In genomic region chr20:63982937-63983336, GRCh38 we compare ENCODE assay signal across 19 cellular contexts. TPM values are rescaled to one million over a fixed set of nuclear protein-coding genes. Genes with fewer than 3 reads are reported as not detected.
DNase-seq lines count a peak whose midpoint lies in the region; ATAC-seq, FAIRE-seq and TF ChIP-seq lines count a peak whose summit lies in the region.
"Had no signal": no experiment of that assay in that cellular context is flagged by ENCODE, and none has a peak within 500 bp of the region (broad histone marks: within the 10 kb centered on the region; RNA-seq: fewer than 3 reads in every experiment).

No MANE protein-coding gene starts in this region.

- intact Hi-C loops in activated T-helper 2 cell treated with anti-CD3 and anti-CD28 coated beads, Interferon-gamma antibody, Interleukin-2, Interleukin-4, amounts not matched to agents 10 μg/mL and 5 μg/mL and 100 μg/mL, durations not matched to agents 14 hours and 24 hours and 36 hours (cut with micrococcal nuclease): loop anchor here (5.0 kb wide), 2 partner anchors 94 to 326 kb away; partner anchors contain the start of genes RGS19 and RTEL1
- intact Hi-C loops in natural killer cell (cut with micrococcal nuclease): no loop called here

- DNase-seq in T-helper 1 cell: no peak
- peak; percentile 6 for DNase-seq in GM10266 (ENCODE audit: extremely low spot score)
- DNase-seq in activated T-helper 2 cell treated with anti-CD3 and anti-CD28 coated beads, Interferon-gamma antibody, Interleukin-2, Interleukin-4, amounts not matched to agents 10 μg/mL and 5 μg/mL and 100 μg/mL, durations not matched to agents 14 hours and 24 hours and 36 hours (ENCODE audit: low spot score): no peak
- DNase-seq in natural killer cell: no peak
- no peak for DNase-seq in H54 (ENCODE audit: insufficient read length, low spot score)
- DNase-seq in COLO829 (ENCODE audit: low spot score): no peak
- DNase-seq: 8988T; activated CD4-positive, CD25-positive, alpha-beta regulatory T cell treated with anti-CD3 and anti-CD28 coated beads, Interleukin-2, amount 50 U/mL, for 72 hours; activated gamma-delta T cell; COR-L47; effector CD8-positive, alpha-beta T cell; left ventricle myocardium inferior; NCI-H1417 treated with DMSO at 0.1 percent for 48 hours; NCI-H446; sigmoid colon; stimulated activated CD4-positive, alpha-beta T cell treated with anti-CD3 and anti-CD28 coated beads, Interleukin-2, amount 100 ng/mL, for 48 hours; uterus had no signal

- H3K9me3 Mint-ChIP-seq in T-helper 1 cell treated with Interleukin-12 subunit alpha and Interleukin-12 subunit beta and Interleukin-4 antibody, amounts not matched to agents 30 μg/mL and 1 μg/mL, for 36 hours: no peaks in the 10 kb centered on the region
- H3K9me3 Mint-ChIP-seq in activated T-helper 2 cell treated with anti-CD3 and anti-CD28 coated beads, Interferon-gamma antibody, Interleukin-2, Interleukin-4, amounts not matched to agents 10 μg/mL and 5 μg/mL and 100 μg/mL, durations not matched to agents 14 hours and 24 hours and 36 hours: no peaks in the 10 kb centered on the region
- no peaks in the 10 kb centered on the region for H3K9me3 Mint-ChIP-seq in natural killer cell

- no peak overlapping the region for H3K27ac Mint-ChIP-seq in T-helper 1 cell treated with Interleukin-12 subunit alpha and Interleukin-12 subunit beta and Interleukin-4 antibody, amounts not matched to agents 30 μg/mL and 1 μg/mL, for 36 hours
- H3K27ac Mint-ChIP-seq in activated T-helper 2 cell treated with anti-CD3 and anti-CD28 coated beads, Interferon-gamma antibody, Interleukin-2, Interleukin-4, amounts not matched to agents 10 μg/mL and 5 μg/mL and 100 μg/mL, durations not matched to agents 14 hours and 24 hours and 36 hours: no peak overlapping the region
- H3K27ac Mint-ChIP-seq in natural killer cell: peak overlapping the region; percentile 41 to 95

- TF ChIP-seq CTCF in GM10266 (IDR thresholded peaks at IDR 0.05; ENCODE audit: control insufficient read depth, insufficient read depth, low read depth, missing control alignments) (no peak), natural killer cell (IDR thresholded peaks at IDR 0.05) (no peak)

- peaks cover 41% of the 10 kb centered on the region for H3K4me1 Mint-ChIP-seq in T-helper 1 cell treated with Interleukin-12 subunit alpha and Interleukin-12 subunit beta and Interleukin-4 antibody, amounts not matched to agents 30 μg/mL and 1 μg/mL, for 36 hours (ENCODE audit: low read depth)
- peaks cover 39% of the 10 kb centered on the region for H3K4me1 Mint-ChIP-seq in activated T-helper 2 cell treated with anti-CD3 and anti-CD28 coated beads, Interferon-gamma antibody, Interleukin-2, Interleukin-4, amounts not matched to agents 10 μg/mL and 5 μg/mL and 100 μg/mL, durations not matched to agents 14 hours and 24 hours and 36 hours (ENCODE audit: low read depth)
- H3K4me1 Mint-ChIP-seq in natural killer cell: peaks cover 44 to 49% of the 10 kb centered on the region in 2 donors

- no peak for FAIRE-seq in H54 (lab: Jason Lieb, UNC)

- H3K27me3 Mint-ChIP-seq in T-helper 1 cell treated with Interleukin-12 subunit alpha and Interleukin-12 subunit beta and Interleukin-4 antibody, amounts not matched to agents 30 μg/mL and 1 μg/mL, for 36 hours (ENCODE audit: low read depth): no peaks in the 10 kb centered on the region
- H3K27me3 Mint-ChIP-seq in activated T-helper 2 cell treated with anti-CD3 and anti-CD28 coated beads, Interferon-gamma antibody, Interleukin-2, Interleukin-4, amounts not matched to agents 10 μg/mL and 5 μg/mL and 100 μg/mL, durations not matched to agents 14 hours and 24 hours and 36 hours (ENCODE audit: low read depth): no peaks in the 10 kb centered on the region
- H3K27me3 Mint-ChIP-seq in natural killer cell (ENCODE audit: low read depth in 2 of 2): no peaks in the 10 kb centered on the region

- ATAC-seq in natural killer cell: no peak
- ATAC-seq in HG03175 (IDR thresholded peaks at IDR 0.05; ENCODE audit: unreplicated experiment): no peak

- peaks cover 31% of the 10 kb centered on the region for H3K36me3 Mint-ChIP-seq in T-helper 1 cell treated with Interleukin-12 subunit alpha and Interleukin-12 subunit beta and Interleukin-4 antibody, amounts not matched to agents 30 μg/mL and 1 μg/mL, for 36 hours (ENCODE audit: low read depth)
- H3K36me3 Mint-ChIP-seq in activated T-helper 2 cell treated with anti-CD3 and anti-CD28 coated beads, Interferon-gamma antibody, Interleukin-2, Interleukin-4, amounts not matched to agents 10 μg/mL and 5 μg/mL and 100 μg/mL, durations not matched to agents 14 hours and 24 hours and 36 hours (ENCODE audit: low read depth): peaks cover 47% of the 10 kb centered on the region
- peaks cover 14% of the 10 kb centered on the region for H3K36me3 Mint-ChIP-seq in natural killer cell

- H3K4me3 Mint-ChIP-seq in T-helper 1 cell treated with Interleukin-12 subunit alpha and Interleukin-12 subunit beta and Interleukin-4 antibody, amounts not matched to agents 30 μg/mL and 1 μg/mL, for 36 hours: peak overlapping the region; percentile 35
- H3K4me3 Mint-ChIP-seq in activated T-helper 2 cell treated with anti-CD3 and anti-CD28 coated beads, Interferon-gamma antibody, Interleukin-2, Interleukin-4, amounts not matched to agents 10 μg/mL and 5 μg/mL and 100 μg/mL, durations not matched to agents 14 hours and 24 hours and 36 hours (ENCODE audit: low read depth): peak overlapping the region; percentile 13
- peak overlapping the region; percentile 65 for H3K4me3 Mint-ChIP-seq in natural killer cell

- TF ChIP-seq POLR2A in H54 (IDR thresholded peaks at IDR 0.05; ENCODE audit: low read depth, low read length): no peak

RNA-seq across cellular contexts. Expression of gene PRPF6, which starts 2.0 kb away (rescaled TPM):
- 68.9 and 70.3 TPM in 2 replicates for total RNA-seq in activated T-helper 2 cell treated with anti-CD3 and anti-CD28 coated beads, Interferon-gamma antibody, Interleukin-2, Interleukin-4, amounts not matched to agents 10 μg/mL and 5 μg/mL and 100 μg/mL, durations not matched to agents 14 hours and 24 hours and 36 hours
- total RNA-seq in natural killer cell: 10 to 100 TPM; 52.7 to 63.0 (median 55.0) TPM

RNA-seq across cellular contexts. Expression of gene SAMD10, which starts 3.5 kb away (rescaled TPM):
- total RNA-seq in activated T-helper 2 cell treated with anti-CD3 and anti-CD28 coated beads, Interferon-gamma antibody, Interleukin-2, Interleukin-4, amounts not matched to agents 10 μg/mL and 5 μg/mL and 100 μg/mL, durations not matched to agents 14 hours and 24 hours and 36 hours: 23.4 and 25.3 TPM in 2 replicates
- total RNA-seq in natural killer cell: 10 to 100 TPM; 15.2 to 22.3 (median 17.6) TPM

RNA-seq across cellular contexts. Expression of gene ZNF512B, which starts 13.2 kb away (rescaled TPM):
- total RNA-seq in activated T-helper 2 cell treated with anti-CD3 and anti-CD28 coated beads, Interferon-gamma antibody, Interleukin-2, Interleukin-4, amounts not matched to agents 10 μg/mL and 5 μg/mL and 100 μg/mL, durations not matched to agents 14 hours and 24 hours and 36 hours: 26.2 and 27.0 TPM in 2 replicates
- 10 to 100 TPM; 11.5 to 16.8 (median 13.8) TPM for total RNA-seq in natural killer cell

RNA-seq across cellular contexts. Expression of gene UCKL1, which starts 26.7 kb away (rescaled TPM):
- total RNA-seq in activated T-helper 2 cell treated with anti-CD3 and anti-CD28 coated beads, Interferon-gamma antibody, Interleukin-2, Interleukin-4, amounts not matched to agents 10 μg/mL and 5 μg/mL and 100 μg/mL, durations not matched to agents 14 hours and 24 hours and 36 hours: 48.7 and 51.2 TPM in 2 replicates
- total RNA-seq in natural killer cell: 10 to 100 TPM; 49.9 to 58.1 (median 49.9) TPM

RNA-seq across cellular contexts. Expression of gene C20orf204, which starts 53.0 kb away (rescaled TPM):
- 3.8 and 4.3 TPM in 2 replicates for total RNA-seq in activated T-helper 2 cell treated with anti-CD3 and anti-CD28 coated beads, Interferon-gamma antibody, Interleukin-2, Interleukin-4, amounts not matched to agents 10 μg/mL and 5 μg/mL and 100 μg/mL, durations not matched to agents 14 hours and 24 hours and 36 hours
- total RNA-seq in natural killer cell: 1 to 10 TPM; 4.3 to 5.5 (median 5.3) TPM

Comparison
In these comparisons a context has a peak if more than half of its experiments do, and no peak if none do; other contexts are left out.
1. H3K27ac Mint-ChIP-seq: peak in natural killer cell (2 of 2); none in T-helper 1 cell treated with Interleukin-12 subunit alpha and Interleukin-12 subunit beta and Interleukin-4 antibody, amounts not matched to agents 30 μg/mL and 1 μg/mL, for 36 hours (single experiment) and activated T-helper 2 cell treated with anti-CD3 and anti-CD28 coated beads, Interferon-gamma antibody, Interleukin-2, Interleukin-4, amounts not matched to agents 10 μg/mL and 5 μg/mL and 100 μg/mL, durations not matched to agents 14 hours and 24 hours and 36 hours (single experiment).
2. H3K4me3 Mint-ChIP-seq: peak in every context shown above with its lines; median percentile 65 in natural killer cell; 35 in T-helper 1 cell treated with Interleukin-12 subunit alpha and Interleukin-12 subunit beta and Interleukin-4 antibody, amounts not matched to agents 30 μg/mL and 1 μg/mL, for 36 hours; 13 in activated T-helper 2 cell treated with anti-CD3 and anti-CD28 coated beads, Interferon-gamma antibody, Interleukin-2, Interleukin-4, amounts not matched to agents 10 μg/mL and 5 μg/mL and 100 μg/mL, durations not matched to agents 14 hours and 24 hours and 36 hours.